Comparison of ENCODE assay signal across 16 cellular contexts in genomic region chr13:106424805-106425204, GRCh38.
DNase-seq lines count a peak whose midpoint lies in the region; ATAC-seq, FAIRE-seq and TF ChIP-seq lines count a peak whose summit lies in the region.
"Had no signal": no experiment of that assay in that cellular context is flagged by ENCODE, and none has a peak within 500 bp of the region (broad histone marks: within the 10 kb centered on the region; RNA-seq: fewer than 3 reads in every experiment).

No MANE protein-coding gene starts in this region.

- no peaks in the 10 kb centered on the region for H3K27me3 Mint-ChIP-seq in mesothelial cell of epicardium (ENCODE audit: low read depth)

- H3K27me3 ChIP-seq in bronchial epithelial cell (ENCODE audit: control insufficient read depth, insufficient read depth, low read length) = no peaks in the 10 kb centered on the region
- H3K27me3 ChIP-seq: BLaER1 treated with 17β-estradiol and CSF1 and Interleukin-3, amounts not matched to agents 10 nM and 100 nM had no signal

- H3K9me3 Mint-ChIP-seq in mesothelial cell of epicardium = no peaks in the 10 kb centered on the region
- H3K9me3 Mint-ChIP-seq: CD8-positive, alpha-beta T cell had no signal

- no peaks in the 10 kb centered on the region for H3K4me1 Mint-ChIP-seq in mesothelial cell of epicardium
- H3K4me1 Mint-ChIP-seq: B cell had no signal

- in situ Hi-C loops in Caki2 (cut with HindIII; ENCODE audit: low pct_unique_long_range_greater_than_20kb, low sequenced_read_pairs) = no loop called here

- H3K27ac Mint-ChIP-seq in mesothelial cell of epicardium = no peak overlapping the region
- H3K27ac Mint-ChIP-seq: B cell; CD8-positive, alpha-beta T cell had no signal

- H3K36me3 Mint-ChIP-seq in mesothelial cell of epicardium = no peaks in the 10 kb centered on the region
- H3K36me3 Mint-ChIP-seq: CD8-positive, alpha-beta T cell had no signal

- no peak for TF ChIP-seq POLR2A in GM12891 (IDR thresholded peaks at IDR 0.05; ENCODE audit: low read depth, low read length)

- intact Hi-C loops in sciatic nerve (cut with DNase I) = no loop called here

- FAIRE-seq in bronchial epithelial cell (lab: Jason Lieb, UNC) (no peak), GM12891 (lab: Jason Lieb, UNC) (no peak)
- FAIRE-seq: H1 had no signal

- no peak overlapping the region for H3K4me3 Mint-ChIP-seq in mesothelial cell of epicardium
- H3K4me3 Mint-ChIP-seq: B cell; CD8-positive, alpha-beta T cell had no signal

- ATAC-seq in sciatic nerve = no peak
- ATAC-seq: CD8-positive, alpha-beta T cell had no signal

- DNase-seq in Caki2 (ENCODE audit: low read depth) (peak; percentile 18), HT-29 (ENCODE audit: low spot score) (peak; percentile 25), bronchial epithelial cell (ENCODE audit: low read depth) (peak; percentile 12), kidney tubule cell (ENCODE audit: low spot score) (peak; percentile 9), mesothelial cell of epicardium (ENCODE audit: low spot score in 2 of 2, unreplicated experiment in 2 of 2) (no peak), midbrain (lab: John Stamatoyannopoulos, UW) (no peak), GM12891 (ENCODE audit: insufficient read length, low spot score) (no peak), sciatic nerve (ENCODE audit: low spot score) (no peak)
- DNase-seq: CD8-positive, alpha-beta T cell; DMS 273 treated with DMSO at 0.1 percent for 48 hours; DMS53; GF-D8 had no signal

- TF ChIP-seq CTCF in bronchial epithelial cell (IDR thresholded peaks at IDR 0.05; ENCODE audit: insufficient read depth, low read length, severe bottlenecking) (no peak), mesothelial cell of epicardium (IDR thresholded peaks at IDR 0.05; ENCODE audit: unreplicated experiment) (no peak)

- H3K4me3 ChIP-seq in bronchial epithelial cell (ENCODE audit: low read depth, low read length) = no peak overlapping the region
- H3K4me3 ChIP-seq: BLaER1 treated with 17β-estradiol and CSF1 and Interleukin-3, amounts not matched to agents 10 nM and 100 nM; HAP-1 had no signal

- no peaks in the 10 kb centered on the region for H3K36me3 ChIP-seq in bronchial epithelial cell (ENCODE audit: control insufficient read depth, insufficient read depth, low read length)
- H3K36me3 ChIP-seq: BLaER1 treated with 17β-estradiol and CSF1 and Interleukin-3, amounts not matched to agents 10 nM and 100 nM; HAP-1 had no signal

TF ChIP-seq in GM12891, 5 proteins besides CTCF, POLR2A, EP300 and RAD21:
- TF ChIP-seq POLR2AphosphoS5 (IDR thresholded peaks at IDR 0.05; ENCODE audit: low read depth, low read length) (no peak), POU2F2 (IDR thresholded peaks at IDR 0.05; ENCODE audit: low read depth, low read length) (no peak), SPI1 (IDR thresholded peaks at IDR 0.05; ENCODE audit: low read depth, low read length) (no peak), PAX5 (IDR thresholded peaks at IDR 0.05; ENCODE audit: insufficient read depth, low read length, severe bottlenecking) (no peak), TAF1 (IDR thresholded peaks at IDR 0.05; ENCODE audit: low read depth, low read length) (no peak)

Comparison
In these comparisons a context has a peak if more than half of its experiments do, and no peak if none do; other contexts are left out.
1. DNase-seq: peak in Caki2 (single experiment), HT-29 (single experiment), bronchial epithelial cell (single experiment) and kidney tubule cell (single experiment); none in mesothelial cell of epicardium (0 of 2), midbrain (single experiment), GM12891 (single experiment) and sciatic nerve (single experiment).